Comparison of ENCODE assay signal across 9 cellular contexts in genomic region chr3:31610700-31611275, GRCh38.
DNase-seq lines count a peak whose midpoint lies in the region; ATAC-seq and TF ChIP-seq lines count a peak whose summit lies in the region.
"Had no signal": no experiment of that assay in that cellular context is flagged by ENCODE, and none has a peak within 500 bp of the region (broad histone marks: within the 10 kb centered on the region; RNA-seq: fewer than 3 reads in every experiment).

No MANE protein-coding gene starts in this region.

- H3K79me2 ChIP-seq in neural cell (replicated peaks; ENCODE audit: insufficient read depth, low read length): peaks cover 7% of the 10 kb centered on the region

- H3K9me3 ChIP-seq in neural cell (ENCODE audit: low read length): peaks cover 4% of the 10 kb centered on the region

- TF ChIP-seq CTCF in neural cell (IDR thresholded peaks at IDR 0.05; ENCODE audit: poor library complexity, severe bottlenecking): peak; percentile 76

- H3F3A ChIP-seq in neural cell (ENCODE audit: insufficient read depth, low read length, poor library complexity, severe bottlenecking): peaks cover 3% of the 10 kb centered on the region

- H3K4me3 Mint-ChIP-seq in activated T-cell treated with anti-CD3 and anti-CD28 coated beads, Interleukin-2, amount 50 U/mL, for 24 hours: no peak overlapping the region

- no peaks in the 10 kb centered on the region for H3K27me3 Mint-ChIP-seq in activated T-cell treated with anti-CD3 and anti-CD28 coated beads, Interleukin-2, amount 50 U/mL, for 24 hours

- no peak overlapping the region for H3K9ac ChIP-seq in neural cell (ENCODE audit: low read length)

- peak; percentile 3 for DNase-seq in Daoy (ENCODE audit: low read depth)
- DNase-seq in NAMALWA (ENCODE audit: low spot score): peak; percentile 44
- peak; percentile 48 to 66 for DNase-seq in dermis microvascular lymphatic vessel endothelial cell (ENCODE audit: low read depth in 2 of 2)
- no peak for DNase-seq in DMS114 treated with DMSO at 0.1 percent for 48 hours (lab: John Stamatoyannopoulos, UW; ENCODE audit: unreplicated experiment)
- DNase-seq in activated T-cell treated with anti-CD3 and anti-CD28 coated beads, Interleukin-2, amount 50 U/mL, for 24 hours: no peak
- DNase-seq: left cardiac atrium had no signal

- H3K4me3 ChIP-seq in neural cell (ENCODE audit: low read length): no peak overlapping the region

- no peak overlapping the region for H3K27ac ChIP-seq in neural cell (ENCODE audit: low read length)

- TF ChIP-seq EP300 in neural cell (conservative IDR thresholded peaks at IDR 0.05; ENCODE audit: poor library complexity, severe bottlenecking): no peak

- H3K4me2 ChIP-seq in neural cell (ENCODE audit: low read length): no peak overlapping the region

- H2AFZ ChIP-seq in neural cell (ENCODE audit: low read depth, low read length): no peak overlapping the region

- ATAC-seq in HG03280 (IDR thresholded peaks at IDR 0.05; ENCODE audit: unreplicated experiment) (no peak), GM21717 (IDR thresholded peaks at IDR 0.05; ENCODE audit: unreplicated experiment) (no peak)

- TF ChIP-seq RAD21 in neural cell (conservative IDR thresholded peaks at IDR 0.05): peak; percentile 80

- H4K20me1 ChIP-seq in neural cell (ENCODE audit: insufficient read depth): no peaks in the 10 kb centered on the region

- no peaks in the 10 kb centered on the region for H3K27me3 ChIP-seq in neural cell (ENCODE audit: insufficient read depth, low read depth, low read length)

- peaks cover 79% of the 10 kb centered on the region for H3K36me3 Mint-ChIP-seq in activated T-cell treated with anti-CD3 and anti-CD28 coated beads, Interleukin-2, amount 50 U/mL, for 24 hours (ENCODE audit: low read depth)

- H3K27ac Mint-ChIP-seq in activated T-cell treated with anti-CD3 and anti-CD28 coated beads, Interleukin-2, amount 50 U/mL, for 24 hours: no peak overlapping the region

- peaks cover 13% of the 10 kb centered on the region for H3K9me3 Mint-ChIP-seq in activated T-cell treated with anti-CD3 and anti-CD28 coated beads, Interleukin-2, amount 50 U/mL, for 24 hours

- no peaks in the 10 kb centered on the region for H3K9me2 ChIP-seq in neural cell (ENCODE audit: insufficient read depth, low read length)

- H3K4me1 Mint-ChIP-seq in activated T-cell treated with anti-CD3 and anti-CD28 coated beads, Interleukin-2, amount 50 U/mL, for 24 hours (ENCODE audit: low read depth): peaks cover 74% of the 10 kb centered on the region

- peaks cover 4% of the 10 kb centered on the region for H3K36me3 ChIP-seq in neural cell (ENCODE audit: insufficient read depth, low read length)

TF ChIP-seq in neural cell, 6 proteins besides CTCF, POLR2A, EP300 and RAD21:
- TF ChIP-seq REST (IDR thresholded peaks at IDR 0.05; ENCODE audit: borderline replicate concordance): no peak
- TF ChIP-seq POLR2AphosphoS5 (IDR thresholded peaks at IDR 0.05): no peak
- no peak for TF ChIP-seq EZH2 (IDR thresholded peaks at IDR 0.05; ENCODE audit: borderline replicate concordance, insufficient read depth, low read length, poor library complexity, severe bottlenecking)
- peak; percentile 84 for TF ChIP-seq SMC3 (conservative IDR thresholded peaks at IDR 0.05; ENCODE audit: poor library complexity)
- no peak for TF ChIP-seq MXI1 (conservative IDR thresholded peaks at IDR 0.05; ENCODE audit: poor library complexity, severe bottlenecking)
TF ChIP-seq in neural cell: peak in this region for 1.

Comparison
In these comparisons a context has a peak if more than half of its experiments do, and no peak if none do; other contexts are left out.
1. DNase-seq: peak in Daoy (single experiment), NAMALWA (single experiment) and dermis microvascular lymphatic vessel endothelial cell (2 of 2); none in DMS114 treated with DMSO at 0.1 percent for 48 hours (single experiment) and activated T-cell treated with anti-CD3 and anti-CD28 coated beads, Interleukin-2, amount 50 U/mL, for 24 hours (single experiment).